ENCODE assay signal across 9 cellular contexts in the genomic region with DNA sequence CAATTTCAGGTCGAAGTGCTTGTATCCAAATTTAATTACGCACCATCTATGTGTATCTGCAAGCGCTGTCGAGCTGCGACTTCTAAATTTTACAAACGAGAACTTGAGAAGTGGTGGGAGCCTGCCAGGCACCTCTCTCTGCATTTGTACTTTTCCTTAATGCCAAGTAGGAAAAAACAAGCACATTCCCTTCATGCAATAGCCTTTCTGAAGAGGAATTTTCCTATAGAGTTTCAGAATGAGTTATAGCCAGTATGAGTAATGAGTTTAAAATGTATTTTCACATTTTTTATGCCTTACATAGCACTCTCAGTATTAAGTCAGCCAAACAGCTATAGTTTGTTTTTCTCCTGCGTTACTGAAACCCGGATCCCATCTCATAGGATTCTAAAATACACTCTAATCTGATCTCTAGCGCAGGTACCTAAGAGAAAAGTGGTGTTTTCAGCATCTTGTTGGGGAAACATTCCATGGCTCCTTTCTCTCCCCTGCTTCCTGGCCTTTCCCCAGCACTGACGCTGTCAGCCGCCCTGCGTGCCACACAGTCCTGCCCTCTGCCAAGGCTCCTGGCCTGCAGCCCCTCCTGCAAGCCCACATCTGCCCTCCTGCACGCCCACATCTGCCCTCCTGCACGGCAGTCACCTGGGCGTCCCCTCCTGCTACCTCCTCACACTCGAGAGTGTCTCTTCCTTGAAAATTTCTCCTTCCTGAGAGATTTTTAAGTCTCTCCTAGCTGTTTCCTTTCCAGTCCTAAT.
DNase-seq lines count a peak whose midpoint lies in the region; ATAC-seq and TF ChIP-seq lines count a peak whose summit lies in the region.
"Had no signal": no experiment of that assay in that cellular context is flagged by ENCODE, and none has a peak within 500 bp of the region (broad histone marks: within the 10 kb centered on the region; RNA-seq: fewer than 3 reads in every experiment).

No MANE protein-coding gene starts in this region.

- no peaks in the 10 kb centered on the region for H3K79me2 ChIP-seq in hepatocyte

- no peaks in the 10 kb centered on the region for H3K9me2 ChIP-seq in hepatocyte (replicated peaks; ENCODE audit: insufficient read depth)

- peaks cover 13% of the 10 kb centered on the region for H3K4me1 ChIP-seq in hepatocyte (ENCODE audit: insufficient read depth)

- H3K4me3 ChIP-seq in HFF-Myc (replicated peaks; ENCODE audit: low read depth, low read length): no peak overlapping the region
- no peak overlapping the region for H3K4me3 ChIP-seq in astrocyte of the cerebellum (ENCODE audit: low read depth, low read length)
- H3K4me3 ChIP-seq in hepatocyte: no peak overlapping the region
- H3K4me3 ChIP-seq in lower leg skin (ENCODE audit: low read depth, poor library complexity, severe bottlenecking): no peak overlapping the region

- peak overlapping the region; percentile 74 for H3K27ac ChIP-seq in hepatocyte

- no peak for ATAC-seq in GM19397 (IDR thresholded peaks at IDR 0.05; ENCODE audit: unreplicated experiment)

- WGBS in hepatocyte (ENCODE audit: low lambda C conversion rate, missing lambda C conversion rate): 86% methylated on average over 16 of the region's 16 CpGs
- 26 to 28% methylated on average over 16 of the region's 16 CpGs for WGBS in lower leg skin, 2 donors

- H2AFZ ChIP-seq in hepatocyte: no peak overlapping the region

- peak overlapping the region; percentile 41 for H3K4me2 ChIP-seq in hepatocyte

- no peaks in the 10 kb centered on the region for H3K36me3 ChIP-seq in hepatocyte (replicated peaks; ENCODE audit: insufficient read depth, low read depth)

- in situ Hi-C loops in astrocyte of the cerebellum (cut with HindIII; ENCODE audit: low sequenced_read_pairs): no loop called here

- TF ChIP-seq POLR2A in lower leg skin (IDR thresholded peaks at IDR 0.05): no peak

- peak; percentile 71 for DNase-seq in HFF-Myc (ENCODE audit: extremely low read depth, low read depth)
- DNase-seq in astrocyte of the cerebellum (ENCODE audit: low read depth): peak; percentile 69
- no peak for DNase-seq in hepatocyte (ENCODE audit: low spot score)
- DNase-seq in stromal cell of bone marrow (ENCODE audit: low read depth): peak; percentile 34
- DNase-seq in lower leg skin (ENCODE audit: low spot score in 2 of 2): no peak
- no peak for DNase-seq in stimulated activated CD4-positive, alpha-beta T cell treated with anti-CD3 and anti-CD28 coated beads, Interleukin-15, amount 100 ng/mL, for 24 hours
- DNase-seq in GM19240 (ENCODE audit: insufficient read length, low spot score): no peak
- DNase-seq: NCI-H1436 treated with DMSO at 0.1 percent for 48 hours had no signal

- intact Hi-C loops in lower leg skin (cut with DNase I; ENCODE audit: low total_unique reads): no loop called here

- H4K20me1 ChIP-seq in hepatocyte (ENCODE audit: insufficient read depth, poor library complexity, severe bottlenecking): no peaks in the 10 kb centered on the region

- no peaks in the 10 kb centered on the region for H3K9me3 ChIP-seq in hepatocyte (ENCODE audit: low read depth)

- no peak for TF ChIP-seq CTCF in HFF-Myc (IDR thresholded peaks at IDR 0.05; ENCODE audit: low read depth, low read length, missing control alignments)
- no peak for TF ChIP-seq CTCF in astrocyte of the cerebellum (IDR thresholded peaks at IDR 0.05; ENCODE audit: low read depth, low read length, missing control alignments)
- TF ChIP-seq CTCF in hepatocyte (IDR thresholded peaks at IDR 0.05; ENCODE audit: poor library complexity): no peak
- no peak for TF ChIP-seq CTCF in lower leg skin (IDR thresholded peaks at IDR 0.05)

- no peaks in the 10 kb centered on the region for H3K27me3 ChIP-seq in hepatocyte

Comparison
In these comparisons a context has a peak if more than half of its experiments do, and no peak if none do; other contexts are left out.
1. DNase-seq: peak in HFF-Myc (single experiment), astrocyte of the cerebellum (single experiment) and stromal cell of bone marrow (single experiment); none in hepatocyte (single experiment), lower leg skin (0 of 2), stimulated activated CD4-positive, alpha-beta T cell treated with anti-CD3 and anti-CD28 coated beads, Interleukin-15, amount 100 ng/mL, for 24 hours (single experiment) and GM19240 (single experiment).